Comparison of ENCODE assay signal across 8 cellular contexts in genomic region chr17:81346090-81346907, GRCh38. TPM values are rescaled to one million over a fixed set of nuclear protein-coding genes. Genes with fewer than 3 reads are reported as not detected.
DNase-seq lines count a peak whose midpoint lies in the region; ATAC-seq and TF ChIP-seq lines count a peak whose summit lies in the region.

No MANE protein-coding gene starts in this region.

- TF ChIP-seq CTCF in A673 (conservative IDR thresholded peaks at IDR 0.05; ENCODE audit: low read depth, low read length) = no peak
- no peak for TF ChIP-seq CTCF in kidney epithelial cell (IDR thresholded peaks at IDR 0.05; ENCODE audit: insufficient read depth, low read length, poor library complexity, severe bottlenecking)

- H3K27me3 ChIP-seq in A673 (replicated peaks; ENCODE audit: insufficient read depth, low read depth, low read length, poor library complexity) (no peaks in the 10 kb centered on the region), kidney epithelial cell (ENCODE audit: control insufficient read depth, insufficient read depth, low read length) (peaks cover 7% of the 10 kb centered on the region)

- BruUV-seq in A673 (replicated peaks; lab: Mats Ljungman, UMichigan) = TSS peak; percentile 57

- H3K36me3 ChIP-seq in A673 (ENCODE audit: insufficient read depth, low read length, poor library complexity, severe bottlenecking) (no peaks in the 10 kb centered on the region), kidney epithelial cell (ENCODE audit: control insufficient read depth, insufficient read depth, low read length) (no peaks in the 10 kb centered on the region)

- CTCF ChIA-PET in A673 (lab: Charles Lee) = interaction anchor here (0.6 kb wide), 1 partner anchor 138 kb away, joined by 3 read pairs; no protein-coding TSS in a partner anchor

- intact Hi-C loops in A673 (cut with micrococcal nuclease; ENCODE audit: unreplicated experiment) = no loop called here

- peaks cover 14% of the 10 kb centered on the region for H3K4me1 ChIP-seq in A673 (ENCODE audit: insufficient read depth, low read length, poor library complexity, severe bottlenecking)

- POLR2A ChIA-PET in A673 (lab: Charles Lee; ENCODE audit: low non-redundant PET) = interaction anchor here (0.9 kb wide), 1 partner anchor 49 kb away, joined by 3 read pairs; the partner anchor contains the start of gene BAHCC1

- no peaks in the 10 kb centered on the region for H3K9me3 ChIP-seq in A673 (ENCODE audit: low read depth, low read length, poor library complexity, severe bottlenecking)

- H3K4me3 ChIP-seq in A673 (ENCODE audit: low read depth, low read length, poor library complexity, severe bottlenecking) = peak overlapping the region; percentile 87
- H3K4me3 ChIP-seq in kidney epithelial cell (ENCODE audit: low read depth, low read length) = peak overlapping the region; percentile 77

- peak overlapping the region; percentile 96 for H3K27ac ChIP-seq in A673 (ENCODE audit: low read depth, low read length, poor library complexity, severe bottlenecking)

- ATAC-seq in GM18909 (IDR thresholded peaks at IDR 0.05; ENCODE audit: poor library complexity, unreplicated experiment) = peak; percentile 75
- ATAC-seq in HG03175 (IDR thresholded peaks at IDR 0.05; ENCODE audit: unreplicated experiment) = peak; percentile 72

- peak; percentile 99 for DNase-seq in A673 (ENCODE audit: low spot score)
- DNase-seq in NCI-H446 (lab: John Stamatoyannopoulos, UW) = peak; percentile 93 to 99
- peak; percentile 91 for DNase-seq in activated CD4-positive, alpha-beta T cell treated with anti-CD3 and anti-CD28 coated beads for 1 hour
- peak; percentile 81 to 91 for DNase-seq in cerebellar nuclear complex (lab: John Stamatoyannopoulos, UW)
- DNase-seq in kidney epithelial cell (ENCODE audit: low read depth) = no peak
- peak; percentile 87 to 93 for DNase-seq in stimulated activated CD4-positive, alpha-beta T cell treated with anti-CD3 and anti-CD28 coated beads, Interleukin-15, amount 100 ng/mL, for 1 hour (ENCODE audit: low read depth in 1 of 2, low spot score in 1 of 2)

RNA-seq across cellular contexts. Expression of gene BAHCC1, which starts 49.0 kb away (rescaled TPM):
- 74.2 and 80.6 TPM in 2 replicates for total RNA-seq in A673 (2021)
- total RNA-seq in kidney epithelial cell = 6.6 and 15.1 TPM in 2 replicates

RNA-seq across cellular contexts. Expression of gene SLC38A10, which starts 51.2 kb away (rescaled TPM):
- total RNA-seq in A673 (2021) (75.1 and 77.3 TPM in 2 replicates), kidney epithelial cell (100 and 120 TPM in 2 replicates)
